Comparison of ENCODE assay signal across 1 cellular context in the genomic region with DNA sequence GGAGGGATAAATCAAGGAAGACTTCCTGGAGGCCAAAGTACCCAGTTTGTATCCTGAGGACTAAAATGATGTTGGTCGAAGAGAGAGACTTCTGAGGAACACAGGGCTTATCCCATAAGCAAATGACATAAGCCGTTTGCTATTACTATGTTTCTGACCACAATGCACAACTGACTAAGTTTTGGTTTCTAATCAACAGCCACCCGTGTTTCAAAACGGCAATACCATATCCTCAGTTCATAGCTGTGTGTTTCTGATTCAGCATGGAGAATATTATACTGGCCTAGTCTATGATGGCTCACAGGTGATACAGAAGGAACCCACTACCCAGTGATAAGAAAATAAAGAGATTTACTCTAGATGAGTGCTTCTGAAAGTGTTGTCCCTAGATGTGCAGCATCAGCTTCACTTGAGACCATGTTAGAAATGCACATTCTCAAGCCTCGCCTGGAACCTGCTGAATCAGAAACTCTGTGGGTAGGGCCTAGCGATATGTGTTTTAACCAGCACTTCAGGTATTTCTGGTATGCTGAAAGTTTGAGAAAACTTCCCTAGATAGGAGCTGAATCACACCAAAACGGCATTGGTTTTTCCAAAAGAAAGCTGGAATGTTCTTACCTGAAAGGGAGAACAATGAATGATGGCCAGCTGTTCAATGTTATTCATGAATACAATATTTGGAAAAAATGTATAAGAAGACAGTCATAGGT.
TF ChIP-seq lines count a peak whose summit lies in the region.

No MANE protein-coding gene starts in this region.

TF ChIP-seq in GM12878, 131 proteins besides CTCF, POLR2A, EP300 and RAD21 (continued from another document):
- TF ChIP-seq, protein P1, sequence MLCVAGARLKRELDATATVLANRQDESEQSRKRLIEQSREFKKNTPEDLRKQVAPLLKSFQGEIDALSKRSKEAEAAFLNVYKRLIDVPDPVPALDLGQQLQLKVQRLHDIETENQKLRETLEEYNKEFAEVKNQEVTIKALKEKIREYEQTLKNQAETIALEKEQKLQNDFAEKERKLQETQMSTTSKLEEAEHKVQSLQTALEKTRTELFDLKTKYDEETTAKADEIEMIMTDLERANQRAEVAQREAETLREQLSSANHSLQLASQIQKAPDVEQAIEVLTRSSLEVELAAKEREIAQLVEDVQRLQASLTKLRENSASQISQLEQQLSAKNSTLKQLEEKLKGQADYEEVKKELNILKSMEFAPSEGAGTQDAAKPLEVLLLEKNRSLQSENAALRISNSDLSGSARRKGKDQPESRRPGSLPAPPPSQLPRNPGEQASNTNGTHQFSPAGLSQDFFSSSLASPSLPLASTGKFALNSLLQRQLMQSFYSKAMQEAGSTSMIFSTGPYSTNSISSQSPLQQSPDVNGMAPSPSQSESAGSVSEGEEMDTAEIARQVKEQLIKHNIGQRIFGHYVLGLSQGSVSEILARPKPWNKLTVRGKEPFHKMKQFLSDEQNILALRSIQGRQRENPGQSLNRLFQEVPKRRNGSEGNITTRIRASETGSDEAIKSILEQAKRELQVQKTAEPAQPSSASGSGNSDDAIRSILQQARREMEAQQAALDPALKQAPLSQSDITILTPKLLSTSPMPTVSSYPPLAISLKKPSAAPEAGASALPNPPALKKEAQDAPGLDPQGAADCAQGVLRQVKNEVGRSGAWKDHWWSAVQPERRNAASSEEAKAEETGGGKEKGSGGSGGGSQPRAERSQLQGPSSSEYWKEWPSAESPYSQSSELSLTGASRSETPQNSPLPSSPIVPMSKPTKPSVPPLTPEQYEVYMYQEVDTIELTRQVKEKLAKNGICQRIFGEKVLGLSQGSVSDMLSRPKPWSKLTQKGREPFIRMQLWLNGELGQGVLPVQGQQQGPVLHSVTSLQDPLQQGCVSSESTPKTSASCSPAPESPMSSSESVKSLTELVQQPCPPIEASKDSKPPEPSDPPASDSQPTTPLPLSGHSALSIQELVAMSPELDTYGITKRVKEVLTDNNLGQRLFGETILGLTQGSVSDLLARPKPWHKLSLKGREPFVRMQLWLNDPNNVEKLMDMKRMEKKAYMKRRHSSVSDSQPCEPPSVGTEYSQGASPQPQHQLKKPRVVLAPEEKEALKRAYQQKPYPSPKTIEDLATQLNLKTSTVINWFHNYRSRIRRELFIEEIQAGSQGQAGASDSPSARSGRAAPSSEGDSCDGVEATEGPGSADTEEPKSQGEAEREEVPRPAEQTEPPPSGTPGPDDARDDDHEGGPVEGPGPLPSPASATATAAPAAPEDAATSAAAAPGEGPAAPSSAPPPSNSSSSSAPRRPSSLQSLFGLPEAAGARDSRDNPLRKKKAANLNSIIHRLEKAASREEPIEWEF (IDR thresholded peaks at IDR 0.05; ENCODE audit: insufficient replicate concordance, low read depth, low read length), result no peak
- TF ChIP-seq PML (IDR thresholded peaks at IDR 0.05; ENCODE audit: low read length) (no peak), MYB (IDR thresholded peaks at IDR 0.05; ENCODE audit: borderline replicate concordance, low read depth, low read length) (no peak), TARDBP (IDR thresholded peaks at IDR 0.05; ENCODE audit: borderline replicate concordance) (no peak), NBN (IDR thresholded peaks at IDR 0.05) (no peak), IRF5 (IDR thresholded peaks at IDR 0.05; ENCODE audit: borderline replicate concordance) (no peak), SRF (IDR thresholded peaks at IDR 0.05; ENCODE audit: low read depth in 2 of 2, low read length in 2 of 2) (no peak), CBFB (IDR thresholded peaks at IDR 0.05; ENCODE audit: low read depth) (peak; percentile 24; the same call in 1 of the 2 replicates), IRF4 (IDR thresholded peaks at IDR 0.05; ENCODE audit: low read depth, low read length) (0 out of 2 replicates have a peak, but pooled peaks have one; percentile 21), ATF7 (IDR thresholded peaks at IDR 0.05; ENCODE audit: low read depth) (peak; percentile 86), E2F8 (IDR thresholded peaks at IDR 0.05; ENCODE audit: low read depth, partially characterized antibody) (no peak), RB1 (IDR thresholded peaks at IDR 0.05; ENCODE audit: borderline replicate concordance) (no peak), BCL11A (IDR thresholded peaks at IDR 0.05; ENCODE audit: low read depth, low read length) (peak; percentile 63; the same call in 1 of the 2 replicates), NFIC (IDR thresholded peaks at IDR 0.05; ENCODE audit: low read depth, low read length) (peak; percentile 31; the same call in 1 of the 2 replicates), POLR2AphosphoS2 (IDR thresholded peaks at IDR 0.05; ENCODE audit: low read depth, low read length) (no peak), RBBP5 (conservative IDR thresholded peaks at IDR 0.05) (no peak), ZNF217 (IDR thresholded peaks at IDR 0.05) (no peak), USF2 (IDR thresholded peaks at IDR 0.05; ENCODE audit: borderline replicate concordance, low read depth, low read length) (no peak), MTA2 (IDR thresholded peaks at IDR 0.05; ENCODE audit: low read depth) (peak; percentile 33; the same call in 1 of the 2 replicates)
- TF ChIP-seq, protein P2, sequence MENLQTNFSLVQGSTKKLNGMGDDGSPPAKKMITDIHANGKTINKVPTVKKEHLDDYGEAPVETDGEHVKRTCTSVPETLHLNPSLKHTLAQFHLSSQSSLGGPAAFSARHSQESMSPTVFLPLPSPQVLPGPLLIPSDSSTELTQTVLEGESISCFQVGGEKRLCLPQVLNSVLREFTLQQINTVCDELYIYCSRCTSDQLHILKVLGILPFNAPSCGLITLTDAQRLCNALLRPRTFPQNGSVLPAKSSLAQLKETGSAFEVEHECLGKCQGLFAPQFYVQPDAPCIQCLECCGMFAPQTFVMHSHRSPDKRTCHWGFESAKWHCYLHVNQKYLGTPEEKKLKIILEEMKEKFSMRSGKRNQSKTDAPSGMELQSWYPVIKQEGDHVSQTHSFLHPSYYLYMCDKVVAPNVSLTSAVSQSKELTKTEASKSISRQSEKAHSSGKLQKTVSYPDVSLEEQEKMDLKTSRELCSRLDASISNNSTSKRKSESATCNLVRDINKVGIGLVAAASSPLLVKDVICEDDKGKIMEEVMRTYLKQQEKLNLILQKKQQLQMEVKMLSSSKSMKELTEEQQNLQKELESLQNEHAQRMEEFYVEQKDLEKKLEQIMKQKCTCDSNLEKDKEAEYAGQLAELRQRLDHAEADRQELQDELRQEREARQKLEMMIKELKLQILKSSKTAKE (IDR thresholded peaks at IDR 0.05; ENCODE audit: low read depth, poor library complexity, severe bottlenecking), result peak; percentile 30
- TF ChIP-seq, protein P3, sequence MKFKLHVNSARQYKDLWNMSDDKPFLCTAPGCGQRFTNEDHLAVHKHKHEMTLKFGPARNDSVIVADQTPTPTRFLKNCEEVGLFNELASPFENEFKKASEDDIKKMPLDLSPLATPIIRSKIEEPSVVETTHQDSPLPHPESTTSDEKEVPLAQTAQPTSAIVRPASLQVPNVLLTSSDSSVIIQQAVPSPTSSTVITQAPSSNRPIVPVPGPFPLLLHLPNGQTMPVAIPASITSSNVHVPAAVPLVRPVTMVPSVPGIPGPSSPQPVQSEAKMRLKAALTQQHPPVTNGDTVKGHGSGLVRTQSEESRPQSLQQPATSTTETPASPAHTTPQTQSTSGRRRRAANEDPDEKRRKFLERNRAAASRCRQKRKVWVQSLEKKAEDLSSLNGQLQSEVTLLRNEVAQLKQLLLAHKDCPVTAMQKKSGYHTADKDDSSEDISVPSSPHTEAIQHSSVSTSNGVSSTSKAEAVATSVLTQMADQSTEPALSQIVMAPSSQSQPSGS (IDR thresholded peaks at IDR 0.05; ENCODE audit: low read length), result peak; percentile 53; the same call in 1 of the 2 replicates
- TF ChIP-seq, protein P4, sequence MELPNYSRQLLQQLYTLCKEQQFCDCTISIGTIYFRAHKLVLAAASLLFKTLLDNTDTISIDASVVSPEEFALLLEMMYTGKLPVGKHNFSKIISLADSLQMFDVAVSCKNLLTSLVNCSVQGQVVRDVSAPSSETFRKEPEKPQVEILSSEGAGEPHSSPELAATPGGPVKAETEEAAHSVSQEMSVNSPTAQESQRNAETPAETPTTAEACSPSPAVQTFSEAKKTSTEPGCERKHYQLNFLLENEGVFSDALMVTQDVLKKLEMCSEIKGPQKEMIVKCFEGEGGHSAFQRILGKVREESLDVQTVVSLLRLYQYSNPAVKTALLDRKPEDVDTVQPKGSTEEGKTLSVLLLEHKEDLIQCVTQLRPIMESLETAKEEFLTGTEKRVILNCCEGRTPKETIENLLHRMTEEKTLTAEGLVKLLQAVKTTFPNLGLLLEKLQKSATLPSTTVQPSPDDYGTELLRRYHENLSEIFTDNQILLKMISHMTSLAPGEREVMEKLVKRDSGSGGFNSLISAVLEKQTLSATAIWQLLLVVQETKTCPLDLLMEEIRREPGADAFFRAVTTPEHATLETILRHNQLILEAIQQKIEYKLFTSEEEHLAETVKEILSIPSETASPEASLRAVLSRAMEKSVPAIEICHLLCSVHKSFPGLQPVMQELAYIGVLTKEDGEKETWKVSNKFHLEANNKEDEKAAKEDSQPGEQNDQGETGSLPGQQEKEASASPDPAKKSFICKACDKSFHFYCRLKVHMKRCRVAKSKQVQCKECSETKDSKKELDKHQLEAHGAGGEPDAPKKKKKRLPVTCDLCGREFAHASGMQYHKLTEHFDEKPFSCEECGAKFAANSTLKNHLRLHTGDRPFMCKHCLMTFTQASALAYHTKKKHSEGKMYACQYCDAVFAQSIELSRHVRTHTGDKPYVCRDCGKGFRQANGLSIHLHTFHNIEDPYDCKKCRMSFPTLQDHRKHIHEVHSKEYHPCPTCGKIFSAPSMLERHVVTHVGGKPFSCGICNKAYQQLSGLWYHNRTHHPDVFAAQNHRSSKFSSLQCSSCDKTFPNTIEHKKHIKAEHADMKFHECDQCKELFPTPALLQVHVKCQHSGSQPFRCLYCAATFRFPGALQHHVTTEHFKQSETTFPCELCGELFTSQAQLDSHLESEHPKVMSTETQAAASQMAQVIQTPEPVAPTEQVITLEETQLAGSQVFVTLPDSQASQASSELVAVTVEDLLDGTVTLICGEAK (IDR thresholded peaks at IDR 0.05; ENCODE audit: borderline replicate concordance), result no peak
